ENCODE assay signal across 8 cellular contexts in the genomic region with DNA sequence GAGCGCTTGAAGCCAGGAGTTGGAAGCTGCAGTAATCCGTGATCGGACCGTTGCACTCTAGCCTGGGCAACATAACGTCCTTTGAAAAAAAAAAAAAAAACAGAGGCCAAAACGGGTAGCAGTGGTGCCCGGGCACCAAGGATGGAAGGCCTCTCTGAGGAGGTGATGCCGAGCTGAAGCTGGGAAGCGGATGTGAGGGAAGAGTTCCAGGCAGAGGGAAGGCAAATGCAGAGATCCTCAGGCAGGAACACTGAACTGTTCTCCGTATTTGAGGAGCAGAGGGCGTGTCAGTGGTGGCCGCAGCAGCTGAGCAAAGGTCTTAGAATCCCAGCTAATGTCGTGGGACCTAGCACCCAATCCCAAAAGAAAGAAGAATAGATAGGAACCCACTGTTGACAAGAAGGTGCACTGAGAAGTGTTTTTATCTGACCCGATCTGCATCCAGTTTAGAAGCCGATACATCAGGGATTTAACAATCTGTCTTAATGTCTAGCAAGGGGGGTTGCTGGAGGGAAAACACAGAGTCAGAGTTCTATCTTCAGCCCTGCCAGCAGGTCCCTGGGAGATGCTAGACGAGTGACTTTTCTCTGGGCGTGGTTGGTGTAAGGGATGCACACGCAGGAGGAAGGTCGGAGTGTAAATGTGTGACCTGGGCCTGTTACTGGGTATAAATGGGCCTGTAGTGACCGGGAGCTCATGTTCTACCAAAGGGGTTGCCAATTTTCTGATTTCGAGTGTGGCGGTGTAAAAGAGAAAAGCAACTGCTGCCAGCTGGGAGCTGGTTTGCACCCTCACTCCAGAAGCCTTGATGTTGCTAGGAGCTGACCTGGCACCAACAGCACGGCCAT. TPM values are rescaled to one million over a fixed set of nuclear protein-coding genes. Genes with fewer than 3 reads are reported as not detected.
DNase-seq lines count a peak whose midpoint lies in the region; ATAC-seq and TF ChIP-seq lines count a peak whose summit lies in the region.

No MANE protein-coding gene starts in this region.

- no peak for TF ChIP-seq RAD21 in HCT116 (IDR thresholded peaks at IDR 0.05; ENCODE audit: low read depth)

- H3K4me1 Mint-ChIP-seq in CD8-positive, alpha-beta T cell (ENCODE audit: low read depth), result peaks cover 34% of the 10 kb centered on the region
- peaks cover 30 to 47% (median 38%) of the 10 kb centered on the region in 7 donors for H3K4me1 Mint-ChIP-seq in naive thymus-derived CD4-positive, alpha-beta T cell

- TSS peak; percentile 75 for BruUV-seq in HCT116 (replicated peaks; lab: Mats Ljungman, UMichigan)

- TF ChIP-seq CTCF in CD8-positive, alpha-beta T cell (IDR thresholded peaks at IDR 0.05), result no peak
- TF ChIP-seq CTCF in HCT116 (IDR thresholded peaks at IDR 0.05 in 2 of 3, conservative IDR thresholded peaks at IDR 0.05 in 1 of 3; ENCODE audit: borderline replicate concordance in 1 of 3, insufficient read depth in 1 of 3, low read depth in 2 of 3, low read length in 2 of 3) (no peak), esophagus muscularis mucosa (IDR thresholded peaks at IDR 0.05) (no peak)

- no peak for ATAC-seq in CD8-positive, alpha-beta T cell
- no peak for ATAC-seq in HCT116
- ATAC-seq in naive thymus-derived CD4-positive, alpha-beta T cell, result no peak
- ATAC-seq in GM19455 (IDR thresholded peaks at IDR 0.05; ENCODE audit: unreplicated experiment), result no peak
- no peak for ATAC-seq in HG03159 (IDR thresholded peaks at IDR 0.05; ENCODE audit: unreplicated experiment)

- RAD21 ChIA-PET in HCT116 (lab: Charles Lee; ENCODE audit: low non-redundant PET in 1 of 2, low total read pairs in 2 of 2, uncharacterized antibody in 2 of 2, unreplicated experiment in 2 of 2), result interaction anchor here in 1 of 2 experiments (0.7 kb wide), 1 partner anchor 17 kb away, joined by 3 read pairs; no protein-coding TSS in a partner anchor

- no peak overlapping the region for H2AFZ ChIP-seq in HCT116 (ENCODE audit: low read depth, low read length, poor library complexity, severe bottlenecking)

- H3K4me3 Mint-ChIP-seq in CD8-positive, alpha-beta T cell, result peak overlapping the region; percentile 96
- H3K4me3 Mint-ChIP-seq in naive thymus-derived CD4-positive, alpha-beta T cell, result peak overlapping the region; percentile 89 to 95 (median 93)

- no peak for DNase-seq in CD8-positive, alpha-beta T cell
- no peak for DNase-seq in HCT116 (ENCODE audit: low read depth, low spot score)
- DNase-seq in SK-N-DZ (ENCODE audit: low spot score), result peak; percentile 56
- DNase-seq in esophagus muscularis mucosa (ENCODE audit: extremely low spot score), result no peak
- DNase-seq in naive thymus-derived CD4-positive, alpha-beta T cell, result no peak
- no peak for DNase-seq in SHP77 treated with DMSO at 0.1 percent for 48 hours (lab: John Stamatoyannopoulos, UW)

- no peaks in the 10 kb centered on the region for H4K20me1 ChIP-seq in HCT116 (ENCODE audit: insufficient read depth)

- peaks cover 41% of the 10 kb centered on the region for H3K79me2 ChIP-seq in HCT116 (ENCODE audit: insufficient read depth, low read length)

- no peak for TF ChIP-seq EP300 in esophagus muscularis mucosa (IDR thresholded peaks at IDR 0.05)

- H3K27ac ChIP-seq in CD8-positive, alpha-beta T cell (ENCODE audit: low read depth, low read length), result peak overlapping the region; percentile 73
- H3K27ac ChIP-seq in HCT116 (ENCODE audit: low read depth, low read length), result peak overlapping the region; percentile 78
- H3K27ac ChIP-seq in esophagus muscularis mucosa (replicated peaks in 1 of 4), result peak overlapping the region; percentile 82 to 91 (median 88)
- H3K27ac ChIP-seq in naive thymus-derived CD4-positive, alpha-beta T cell (ENCODE audit: low read depth, low read length), result peak overlapping the region; percentile 94

- POLR2A ChIA-PET in CD8-positive, alpha-beta T cell (lab: Charles Lee), result interaction anchor here (0.7 to 2.5 kb wide), 8 partner anchors 35 to 226 kb away, joined by 3 to 25 read pairs (median 4); partner anchors contain the start of genes TAOK2 and TMEM219
- POLR2A ChIA-PET in HCT116 (lab: Charles Lee), result interaction anchor here (1.3 to 2.5 kb wide), 5 partner anchors 13 to 119 kb away, joined by 4 to 9 read pairs (median 7); partner anchors contain the start of genes ASPHD1, SEZ6L2 and TAOK2
- POLR2A ChIA-PET in naive thymus-derived CD4-positive, alpha-beta T cell (lab: Charles Lee), result interaction anchor here (0.5 to 3.2 kb wide), 18 partner anchors 10 to 1191 kb away, joined by 3 to 28 read pairs (median 4); partner anchors contain the start of genes ALDOA, HIRIP3, INO80E and KAT8

- intact Hi-C loops in CD8-positive, alpha-beta T cell (cut with DNase I, micrococcal nuclease), result loop anchor here (1.0 to 2.0 kb wide), 8 partner anchors 27 to 69 kb away; partner anchors contain the start of genes ASPHD1 (in 2 of the 2), CDIPT (in 2 of the 2), TMEM219 (in 2 of the 2) and HIRIP3 (in 1 of the 2)
- intact Hi-C loops in HCT116 (cut with micrococcal nuclease), result loop anchor here (5.0 kb wide), 1 partner anchor 45 kb away; the partner anchor contains the start of gene TAOK2
- intact Hi-C loops in esophagus muscularis mucosa (cut with DNase I), result loop anchor here (5.0 kb wide), 1 partner anchor 35 kb away; the partner anchor contains the start of gene TMEM219
- intact Hi-C loops in naive thymus-derived CD4-positive, alpha-beta T cell (cut with micrococcal nuclease), result loop anchor here (1.0 to 10.0 kb wide), 9 partner anchors 27 to 225 kb away; partner anchors contain the start of genes CDIPT (in 2 of the 2), INO80E (in 2 of the 2), TAOK2 (in 2 of the 2) and ASPHD1 (in 1 of the 2)

- WGBS in esophagus muscularis mucosa, result 20% methylated on average over 23 of the region's 23 CpGs

- H3K36me3 Mint-ChIP-seq in CD8-positive, alpha-beta T cell, result peaks cover 20% of the 10 kb centered on the region
- peaks cover 0 to 13% (median 5%) of the 10 kb centered on the region in 5 donors for H3K36me3 Mint-ChIP-seq in naive thymus-derived CD4-positive, alpha-beta T cell

- no peaks in the 10 kb centered on the region for H3K9me3 Mint-ChIP-seq in CD8-positive, alpha-beta T cell
- H3K9me3 Mint-ChIP-seq in naive thymus-derived CD4-positive, alpha-beta T cell, result no peaks in the 10 kb centered on the region

- H3K9ac ChIP-seq in HCT116 (ENCODE audit: low read length), result peak overlapping the region; percentile 89

- H3K4me1 ChIP-seq in CD8-positive, alpha-beta T cell (ENCODE audit: insufficient read depth, low read length), result peaks cover 21% of the 10 kb centered on the region
- H3K4me1 ChIP-seq in HCT116 (ENCODE audit: control insufficient read depth in 1 of 2, insufficient read depth in 2 of 2, low read length in 2 of 2) (peaks cover 12 to 23% of the 10 kb centered on the region in 2 experiments), esophagus muscularis mucosa (peaks cover 19 to 38% (median 27%) of the 10 kb centered on the region in 4 donors)
- peaks cover 7 to 18% of the 10 kb centered on the region in 2 donors for H3K4me1 ChIP-seq in naive thymus-derived CD4-positive, alpha-beta T cell (ENCODE audit: control insufficient read depth in 2 of 2, insufficient read depth in 2 of 2, low read length in 2 of 2)

- H3K4me3 ChIP-seq in CD8-positive, alpha-beta T cell (ENCODE audit: low read depth, low read length), result peak overlapping the region; percentile 92
- H3K4me3 ChIP-seq in HCT116 (replicated peaks in 1 of 2; ENCODE audit: low read depth in 1 of 2, low read length in 2 of 2), result peak overlapping the region; percentile 60 to 92
- peak overlapping the region; percentile 64 to 99 (median 90) for H3K4me3 ChIP-seq in esophagus muscularis mucosa
- H3K4me3 ChIP-seq in naive thymus-derived CD4-positive, alpha-beta T cell (ENCODE audit: low read length), result peak overlapping the region; percentile 88

- no peaks in the 10 kb centered on the region for H3K27me3 ChIP-seq in CD8-positive, alpha-beta T cell (ENCODE audit: insufficient read depth, low read length)
- H3K27me3 ChIP-seq in HCT116 (ENCODE audit: insufficient read depth, low read length) (no peaks in the 10 kb centered on the region), esophagus muscularis mucosa (no peaks in the 10 kb centered on the region)
- no peaks in the 10 kb centered on the region for H3K27me3 ChIP-seq in naive thymus-derived CD4-positive, alpha-beta T cell (ENCODE audit: control insufficient read depth in 2 of 2, insufficient read depth in 2 of 2, low read length in 2 of 2)

- peak overlapping the region; percentile 95 for H3K27ac Mint-ChIP-seq in CD8-positive, alpha-beta T cell
- H3K27ac Mint-ChIP-seq in naive thymus-derived CD4-positive, alpha-beta T cell, result peak overlapping the region; percentile 91 to 98 (median 97)

- H3K27me3 Mint-ChIP-seq in CD8-positive, alpha-beta T cell (ENCODE audit: low read depth), result no peaks in the 10 kb centered on the region
- H3K27me3 Mint-ChIP-seq in naive thymus-derived CD4-positive, alpha-beta T cell, result peaks cover 0 to 3% (median 0%) of the 10 kb centered on the region in 5 donors

- H3K9me2 ChIP-seq in HCT116 (ENCODE audit: insufficient read depth), result no peaks in the 10 kb centered on the region

- TF ChIP-seq POLR2A in HCT116 (IDR thresholded peaks at IDR 0.05; ENCODE audit: borderline replicate concordance, extremely low read depth, insufficient read depth, insufficient read length) (no peak), esophagus muscularis mucosa (IDR thresholded peaks at IDR 0.05; ENCODE audit: low read depth) (no peak)

- peak overlapping the region; percentile 99 for H3K4me2 ChIP-seq in HCT116 (ENCODE audit: low read length)

- H3K9me3 ChIP-seq in CD8-positive, alpha-beta T cell (ENCODE audit: low read length), result no peaks in the 10 kb centered on the region
- H3K9me3 ChIP-seq in HCT116 (ENCODE audit: control insufficient read depth in 1 of 2, insufficient read depth in 1 of 2, low read depth in 1 of 2, low read length in 2 of 2) (no peaks in the 10 kb centered on the region), esophagus muscularis mucosa (no peaks in the 10 kb centered on the region)
- no peaks in the 10 kb centered on the region for H3K9me3 ChIP-seq in naive thymus-derived CD4-positive, alpha-beta T cell (ENCODE audit: control insufficient read depth in 2 of 3, low read length in 3 of 3)

- no peaks in the 10 kb centered on the region for H3K36me3 ChIP-seq in CD8-positive, alpha-beta T cell (ENCODE audit: insufficient read depth, low read length)
- H3K36me3 ChIP-seq in HCT116 (ENCODE audit: control insufficient read depth in 1 of 2, insufficient read depth in 2 of 2, low read length in 2 of 2), result peaks cover 6 to 14% of the 10 kb centered on the region in 2 experiments; a peak in 3 of 4 replicates
- peaks cover 9 to 15% (median 13%) of the 10 kb centered on the region in 4 donors for H3K36me3 ChIP-seq in esophagus muscularis mucosa
- H3K36me3 ChIP-seq in naive thymus-derived CD4-positive, alpha-beta T cell (ENCODE audit: control insufficient read depth in 2 of 3, insufficient read depth in 3 of 3, low read length in 3 of 3), result peaks cover 0 to 17% (median 0%) of the 10 kb centered on the region in 3 experiments

- CTCF ChIA-PET in CD8-positive, alpha-beta T cell (lab: Charles Lee), result interaction anchor here (0.6 to 1.6 kb wide), 10 partner anchors 10 to 1239 kb away, joined by 3 to 6 read pairs (median 4); partner anchors contain the start of genes C16orf92, TLCD3B and TMEM219
- CTCF ChIA-PET in HCT116 (lab: Charles Lee), result interaction anchor here (0.6 to 0.9 kb wide), 2 partner anchors 18 to 70 kb away, joined by 3 read pairs; no protein-coding TSS in a partner anchor
- CTCF ChIA-PET in naive thymus-derived CD4-positive, alpha-beta T cell (lab: Charles Lee), result interaction anchor here (0.6 to 1.9 kb wide), 6 partner anchors 33 to 81 kb away, joined by 3 to 5 read pairs (median 4); partner anchors contain the start of genes TAOK2 and TMEM219

RNA-seq across cellular contexts. Expression of gene KCTD13, which starts 0.9 kb away (rescaled TPM):
- total RNA-seq in CD8-positive, alpha-beta T cell, result 10 to 100 TPM; 39.7 to 41.6 TPM
- 40.7 TPM for total RNA-seq in HCT116 (2021; ENCODE audit: unreplicated experiment)
- polyA plus RNA-seq in HCT116 (2012), result 29.9 and 35.3 TPM in 2 replicates
- 18.2 and 20.0 TPM in 2 replicates for polyA plus RNA-seq in SK-N-DZ (2014; cell fraction: cytosol; rRNA removed)
- polyA plus RNA-seq in SK-N-DZ (2014; cell fraction: nucleus; rRNA removed), result 14.0 and 27.9 TPM in 2 replicates
- total RNA-seq in esophagus muscularis mucosa, result 10 to 100 TPM; 14.4 to 25.7 (median 18.8) TPM
- total RNA-seq in naive thymus-derived CD4-positive, alpha-beta T cell, result 10 to 100 TPM; 40.7 to 81.1 (median 45.9) TPM
- polyA plus RNA-seq in naive thymus-derived CD4-positive, alpha-beta T cell, result 10 to 100 TPM in 1 of 2 donors, 1 to 10 TPM in 1; 8.7 to 15.9 TPM

RNA-seq across cellular contexts. Expression of gene ASPHD1, which starts 26.6 kb away (rescaled TPM):
- not detected for total RNA-seq in CD8-positive, alpha-beta T cell
- total RNA-seq in HCT116 (2021; ENCODE audit: unreplicated experiment), result 18.4 TPM
- polyA plus RNA-seq in HCT116 (2012), result 15.2 and 15.5 TPM in 2 replicates
- 25.6 and 27.1 TPM in 2 replicates for polyA plus RNA-seq in SK-N-DZ (2014; cell fraction: cytosol; rRNA removed)
- polyA plus RNA-seq in SK-N-DZ (2014; cell fraction: nucleus; rRNA removed), result 21.7 and 27.5 TPM in 2 replicates
- total RNA-seq in esophagus muscularis mucosa, result under 1 TPM in 1 of 4 donors, not detected in 3; 0.33 TPM
- total RNA-seq in naive thymus-derived CD4-positive, alpha-beta T cell, result under 1 TPM in 1 of 5 experiments, not detected in 4; 0.27 TPM
- polyA plus RNA-seq in naive thymus-derived CD4-positive, alpha-beta T cell, result not detected

RNA-seq across cellular contexts. Expression of gene SEZ6L2, which starts 27.5 kb away (rescaled TPM):
- not detected for total RNA-seq in CD8-positive, alpha-beta T cell
- 49.3 TPM for total RNA-seq in HCT116 (2021; ENCODE audit: unreplicated experiment)
- polyA plus RNA-seq in HCT116 (2012), result 62.9 and 68.9 TPM in 2 replicates
- polyA plus RNA-seq in SK-N-DZ (2014; cell fraction: cytosol; rRNA removed), result 53.8 and 60.2 TPM in 2 replicates
- 22.0 and 22.8 TPM in 2 replicates for polyA plus RNA-seq in SK-N-DZ (2014; cell fraction: nucleus; rRNA removed)
- 1 to 10 TPM in 2 of 4 donors, under 1 TPM in 2; 0.84 to 7.9 (median 1.0) TPM for total RNA-seq in esophagus muscularis mucosa
- under 1 TPM in 1 of 5 experiments, not detected in 4; 0.19 TPM for total RNA-seq in naive thymus-derived CD4-positive, alpha-beta T cell
- polyA plus RNA-seq in naive thymus-derived CD4-positive, alpha-beta T cell, result not detected

RNA-seq across cellular contexts. Expression of gene TMEM219, which starts 35.0 kb away (rescaled TPM):
- total RNA-seq in CD8-positive, alpha-beta T cell, result 10 to 100 TPM; 41.5 to 50.2 TPM
- 75.5 TPM for total RNA-seq in HCT116 (2021; ENCODE audit: unreplicated experiment)
- polyA plus RNA-seq in HCT116 (2012), result 93.1 and 99.3 TPM in 2 replicates
- polyA plus RNA-seq in SK-N-DZ (2014; cell fraction: cytosol; rRNA removed), result 93.4 and 99.9 TPM in 2 replicates
- 81.7 and 93.0 TPM in 2 replicates for polyA plus RNA-seq in SK-N-DZ (2014; cell fraction: nucleus; rRNA removed)
- 100 to 1,000 TPM in 3 of 4 donors, 10 to 100 TPM in 1; 96.8 to 114 (median 105) TPM for total RNA-seq in esophagus muscularis mucosa
- 10 to 100 TPM; 64.3 to 89.7 (median 74.0) TPM for total RNA-seq in naive thymus-derived CD4-positive, alpha-beta T cell
- polyA plus RNA-seq in naive thymus-derived CD4-positive, alpha-beta T cell, result 100 to 1,000 TPM; 205 to 212 TPM

RNA-seq across cellular contexts. Expression of gene TAOK2, which starts 46.8 kb away (rescaled TPM):
- 10 to 100 TPM; 12.2 to 12.8 TPM for total RNA-seq in CD8-positive, alpha-beta T cell
- total RNA-seq in HCT116 (2021; ENCODE audit: unreplicated experiment), result 56.7 TPM
- 24.9 and 28.7 TPM in 2 replicates for polyA plus RNA-seq in HCT116 (2012)
- 33.1 and 34.0 TPM in 2 replicates for polyA plus RNA-seq in SK-N-DZ (2014; cell fraction: cytosol; rRNA removed)
- 80.7 and 90.5 TPM in 2 replicates for polyA plus RNA-seq in SK-N-DZ (2014; cell fraction: nucleus; rRNA removed)
- total RNA-seq in esophagus muscularis mucosa, result 10 to 100 TPM; 40.9 to 63.6 (median 51.4) TPM
- 10 to 100 TPM; 19.4 to 48.5 (median 42.9) TPM for total RNA-seq in naive thymus-derived CD4-positive, alpha-beta T cell
- 1 to 10 TPM; 2.9 to 8.1 TPM for polyA plus RNA-seq in naive thymus-derived CD4-positive, alpha-beta T cell

Comparison
In these comparisons a context has a peak if more than half of its experiments do, and no peak if none do; other contexts are left out.
1. RNA of gene ASPHD1, which starts 26.6 kb away (total RNA-seq): 18.4 TPM in HCT116 (single experiment); 0.33 TPM in esophagus muscularis mucosa, 0.27 TPM in naive thymus-derived CD4-positive, alpha-beta T cell and not detected in CD8-positive, alpha-beta T cell; every median in the first group is over 10 times any median in the second.
2. Peak in every context shown above with its lines, with median percentiles within 50 percentile points of each other: H3K27ac ChIP-seq and H3K4me3 ChIP-seq.